ENCODE assay signal across 18 cellular contexts in genomic region chr10:61304751-61305150, GRCh38.
"Had no signal": no experiment of that assay in that cellular context is flagged by ENCODE, and none has a peak within 500 bp of the region (broad histone marks: within the 10 kb centered on the region; RNA-seq: fewer than 3 reads in every experiment).

No MANE protein-coding gene starts in this region.

- H3K4me1 ChIP-seq: ascending aorta, esophagus squamous epithelium, heart right ventricle, lower lobe of right lung, SJSA1, transverse colon had no signal

- DNase-seq: activated CD4-positive, alpha-beta T cell treated with anti-CD3 and anti-CD28 coated beads, Interleukin-2, amount 10 ng/mL, durations not matched to agents 7 days and 5 days; activated gamma-delta T cell treated with Interleukin-2 at 50 U/mL for 16 hours; activated naive CD8-positive, alpha-beta T cell treated with anti-CD3 and anti-CD28 coated beads, Interleukin-2, amount 10 ng/mL, durations not matched to agents 7 days and 5 days; cortex of kidney; effector CD8-positive, alpha-beta T cell; esophagus squamous epithelium; heart right ventricle; left colon; lower lobe of right lung; naive B cell; retina; stimulated activated CD4-positive, alpha-beta T cell treated with anti-CD3 and anti-CD28 coated beads, Interleukin-4, amount 100 ng/mL, for 4 hours; stimulated activated CD8-positive, alpha-beta memory T cell treated with anti-CD3 and anti-CD28 coated beads, Interleukin-4, amount 100 ng/mL, for 48 hours; stimulated activated naive CD8-positive, alpha-beta T cell treated with anti-CD3 and anti-CD28 coated beads, Interleukin-15, Interleukin-2, amounts not matched to agents 100 U/mL and 50 U/mL, for 24 hours; transverse colon had no signal

- H3K27ac ChIP-seq: ascending aorta, esophagus squamous epithelium, gastroesophageal sphincter, heart right ventricle, lower lobe of right lung, SJSA1, transverse colon had no signal

- H3K36me3 ChIP-seq: ascending aorta, esophagus squamous epithelium, gastroesophageal sphincter, heart right ventricle, lower lobe of right lung, SJSA1, transverse colon had no signal

- H3K9me3 Mint-ChIP-seq: activated CD4-positive, alpha-beta T cell treated with anti-CD3 and anti-CD28 coated beads, Interleukin-2, amount 10 ng/mL, durations not matched to agents 7 days and 5 days had no signal

- H3K36me3 Mint-ChIP-seq: activated naive CD8-positive, alpha-beta T cell treated with anti-CD3 and anti-CD28 coated beads, Interleukin-2, amount 10 ng/mL, durations not matched to agents 7 days and 5 days; naive B cell had no signal

- H3K27ac Mint-ChIP-seq: activated CD4-positive, alpha-beta T cell treated with anti-CD3 and anti-CD28 coated beads, Interleukin-2, amount 10 ng/mL, durations not matched to agents 7 days and 5 days; activated naive CD8-positive, alpha-beta T cell treated with anti-CD3 and anti-CD28 coated beads, Interleukin-2, amount 10 ng/mL, durations not matched to agents 7 days and 5 days; naive B cell had no signal

- H3K4me3 Mint-ChIP-seq: activated CD4-positive, alpha-beta T cell treated with anti-CD3 and anti-CD28 coated beads, Interleukin-2, amount 10 ng/mL, durations not matched to agents 7 days and 5 days; activated naive CD8-positive, alpha-beta T cell treated with anti-CD3 and anti-CD28 coated beads, Interleukin-2, amount 10 ng/mL, durations not matched to agents 7 days and 5 days; naive B cell had no signal

- H3K27me3 ChIP-seq: ascending aorta, esophagus squamous epithelium, gastroesophageal sphincter, heart right ventricle, SJSA1, transverse colon had no signal

- H3K4me1 Mint-ChIP-seq: activated CD4-positive, alpha-beta T cell treated with anti-CD3 and anti-CD28 coated beads, Interleukin-2, amount 10 ng/mL, durations not matched to agents 7 days and 5 days; activated naive CD8-positive, alpha-beta T cell treated with anti-CD3 and anti-CD28 coated beads, Interleukin-2, amount 10 ng/mL, durations not matched to agents 7 days and 5 days; naive B cell had no signal

- H3K9me3 ChIP-seq: ascending aorta, esophagus squamous epithelium, gastroesophageal sphincter, heart right ventricle, lower lobe of right lung, SJSA1, transverse colon had no signal

- H3K27me3 Mint-ChIP-seq: naive B cell had no signal

- H3K4me3 ChIP-seq: ascending aorta, esophagus squamous epithelium, gastroesophageal sphincter, heart right ventricle, lower lobe of right lung, SJSA1, transverse colon had no signal
